8 cellular contexts compared by ENCODE assay signal in the genomic region with DNA sequence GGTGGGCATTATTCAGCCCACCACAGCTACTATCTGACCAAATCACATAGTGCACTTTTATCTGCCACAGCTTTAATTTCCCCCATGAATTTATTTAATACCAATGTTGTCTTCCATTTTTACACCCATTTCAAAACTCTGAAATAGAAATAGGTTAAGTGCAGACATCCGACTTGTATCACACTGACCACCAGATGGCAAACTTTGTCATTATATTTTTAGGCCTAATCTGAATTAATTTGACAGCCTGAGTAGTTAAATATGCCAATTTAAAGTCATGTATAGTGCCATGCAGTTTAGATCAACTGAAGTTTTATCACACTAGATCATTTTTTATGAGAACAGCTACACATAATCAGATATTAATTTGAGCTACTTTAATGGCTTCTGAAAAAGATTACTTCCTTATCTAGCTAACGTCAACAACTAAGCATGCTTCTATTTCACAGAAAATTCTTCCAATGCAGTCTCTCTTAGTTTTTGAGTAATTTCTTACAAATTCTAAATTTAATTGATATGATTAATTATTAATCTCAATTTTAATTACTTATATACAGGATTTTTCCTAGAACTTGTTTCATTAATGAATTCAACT.
DNase-seq lines count a peak whose midpoint lies in the region; ATAC-seq and TF ChIP-seq lines count a peak whose summit lies in the region.

No MANE protein-coding gene starts in this region.

- H3K79me2 ChIP-seq in Karpas-422 (ENCODE audit: low read length): no peaks in the 10 kb centered on the region

- CTCF ChIA-PET in MCF 10A (lab: Yijun Ruan, JAX): interaction anchor here (0.6 to 3.6 kb wide), 30 partner anchors 10 to 1339 kb away, joined by 3 to 46 read pairs (median 3); no protein-coding TSS in a partner anchor

- H3K4me1 Mint-ChIP-seq in MCF 10A (ENCODE audit: insufficient read depth, unreplicated experiment): peaks cover 9% of the 10 kb centered on the region
- H3K4me1 Mint-ChIP-seq in nephron progenitor cell: no peaks in the 10 kb centered on the region

- no peaks in the 10 kb centered on the region for H3K9me2 ChIP-seq in Karpas-422 (replicated peaks; ENCODE audit: insufficient read depth, low read length)

- no TSS peak for BruUV-seq in MCF 10A (replicated peaks; lab: Mats Ljungman, UMichigan)

- DNase-seq in G401 (ENCODE audit: low spot score) (peak; percentile 25), Karpas-422 (peak; percentile 69), MCF 10A (ENCODE audit: unreplicated experiment) (peak; percentile 50), nephron progenitor cell (no peak), NCI-H1436 treated with DMSO at 0.1 percent for 48 hours (lab: John Stamatoyannopoulos, UW) (no peak), HuH-7 (ENCODE audit: low spot score) (no peak)
- DNase-seq in activated effector memory CD4-positive, alpha-beta T cell treated with anti-CD3 and anti-CD28 coated beads, Interleukin-2, amount 50 U/mL, for 16 hours: no peak

- POLR2A ChIA-PET in MCF 10A (lab: Yijun Ruan, JAX): no interaction called here

- H3K36me3 Mint-ChIP-seq in MCF 10A (ENCODE audit: insufficient read depth, unreplicated experiment) (no peaks in the 10 kb centered on the region), nephron progenitor cell (ENCODE audit: low read depth) (no peaks in the 10 kb centered on the region)

- no peaks in the 10 kb centered on the region for H3K9me3 ChIP-seq in Karpas-422 (ENCODE audit: low read length)

- no peak overlapping the region for H3K4me2 ChIP-seq in Karpas-422 (ENCODE audit: low read depth, low read length, poor library complexity, severe bottlenecking)

- H3K4me3 ChIP-seq in Karpas-422 (ENCODE audit: low read length): no peak overlapping the region

- no peak overlapping the region for H2AFZ ChIP-seq in Karpas-422 (ENCODE audit: low read length)

- in situ Hi-C loops in G401 (cut with HindIII; ENCODE audit: low sequenced_read_pairs): no loop called here

- H3K4me3 Mint-ChIP-seq in MCF 10A (ENCODE audit: unreplicated experiment) (no peak overlapping the region), nephron progenitor cell (no peak overlapping the region)

- H3K27ac Mint-ChIP-seq in MCF 10A (ENCODE audit: low read depth, unreplicated experiment) (no peak overlapping the region), nephron progenitor cell (no peak overlapping the region)

- no peak for ATAC-seq in GM19395 (IDR thresholded peaks at IDR 0.05; ENCODE audit: unreplicated experiment)

- H4K20me1 ChIP-seq in Karpas-422 (ENCODE audit: insufficient read depth, low read depth, low read length): no peaks in the 10 kb centered on the region

- peak; percentile 56 for TF ChIP-seq CTCF in MCF 10A (IDR thresholded peaks at IDR 0.05; ENCODE audit: unreplicated experiment)
- TF ChIP-seq CTCF in nephron progenitor cell (IDR thresholded peaks at IDR 0.05): peak; percentile 51

- no peak overlapping the region for H3K27ac ChIP-seq in Karpas-422 (ENCODE audit: low read length)

- intact Hi-C loops in MCF 10A (cut with micrococcal nuclease): loop anchor here (1.0 to 10.0 kb wide), 6 partner anchors 91 to 680 kb away; no protein-coding TSS in a partner anchor

- no peaks in the 10 kb centered on the region for H3K36me3 ChIP-seq in Karpas-422 (ENCODE audit: insufficient read depth, low read length)

- H3K9ac ChIP-seq in Karpas-422 (ENCODE audit: low read length): no peak overlapping the region

- no peaks in the 10 kb centered on the region for H3K27me3 ChIP-seq in Karpas-422 (ENCODE audit: low read length)

- no peaks in the 10 kb centered on the region for H3K4me1 ChIP-seq in Karpas-422 (ENCODE audit: low read length)

- H3K27me3 Mint-ChIP-seq in MCF 10A (ENCODE audit: insufficient read depth, unreplicated experiment) (no peaks in the 10 kb centered on the region), nephron progenitor cell (ENCODE audit: low read depth, poor library complexity) (no peaks in the 10 kb centered on the region)

- no peaks in the 10 kb centered on the region for H3K9me3 Mint-ChIP-seq in MCF 10A (ENCODE audit: unreplicated experiment)
- H3K9me3 Mint-ChIP-seq in nephron progenitor cell: no peaks in the 10 kb centered on the region

Comparison
In these comparisons a context has a peak if more than half of its experiments do, and no peak if none do; other contexts are left out.
1. DNase-seq: peak in G401 (single experiment), Karpas-422 (single experiment) and MCF 10A (single experiment); none in nephron progenitor cell (single experiment), activated effector memory CD4-positive, alpha-beta T cell treated with anti-CD3 and anti-CD28 coated beads, Interleukin-2, amount 50 U/mL, for 16 hours (single experiment), NCI-H1436 treated with DMSO at 0.1 percent for 48 hours (single experiment) and HuH-7 (single experiment).